1 cellular context compared by ENCODE assay signal in genomic region chr19:5961969-5962945, GRCh38.
TF ChIP-seq lines count a peak whose summit lies in the region.

No MANE protein-coding gene starts in this region.

TF ChIP-seq in HepG2, 621 proteins besides CTCF, POLR2A, EP300 and RAD21 (continued from another document and continues in another):
- peak; percentile 99 for TF ChIP-seq FOXP4 (CRISPR knock-in tag; IDR thresholded peaks at IDR 0.05)
- TF ChIP-seq NKX3-1 (CRISPR knock-in tag; IDR thresholded peaks at IDR 0.05): peak; percentile 66; the same call in 1 of the 2 replicates
- TF ChIP-seq ARID2 (CRISPR knock-in tag; IDR thresholded peaks at IDR 0.05; ENCODE audit: borderline replicate concordance): peak; percentile 99
- TF ChIP-seq ZNF317 (CRISPR knock-in tag; IDR thresholded peaks at IDR 0.05): peak; percentile 87
- no peak for TF ChIP-seq NFE2 (CRISPR knock-in tag; IDR thresholded peaks at IDR 0.05)
- TF ChIP-seq ATF2 (CRISPR knock-in tag; IDR thresholded peaks at IDR 0.05): 0 out of 2 replicates have a peak, but pooled peaks have one; percentile 11
- no peak for TF ChIP-seq ZNF883 (CRISPR knock-in tag; IDR thresholded peaks at IDR 0.05; ENCODE audit: not compliant biosample characterization)
- TF ChIP-seq ARHGAP35 (CRISPR knock-in tag; IDR thresholded peaks at IDR 0.05; ENCODE audit: borderline replicate concordance): peak; percentile 36
- TF ChIP-seq PAXIP1 (CRISPR knock-in tag; conservative IDR thresholded peaks at IDR 0.05): peak; percentile 95
- no peak for TF ChIP-seq THYN1 (CRISPR knock-in tag; IDR thresholded peaks at IDR 0.05; ENCODE audit: borderline replicate concordance, low read depth)
- peak; percentile 74 for TF ChIP-seq GFI1 (CRISPR knock-in tag; IDR thresholded peaks at IDR 0.05; ENCODE audit: borderline replicate concordance)
- no peak for TF ChIP-seq ZNF678 (CRISPR knock-in tag; IDR thresholded peaks at IDR 0.05)
- peak; percentile 75 for TF ChIP-seq ZMYM4 (CRISPR knock-in tag; IDR thresholded peaks at IDR 0.05)
- peak; percentile 61; the same call in 1 of the 2 replicates for TF ChIP-seq NCOR1 (IDR thresholded peaks at IDR 0.05; ENCODE audit: borderline replicate concordance, low read length)
- no peak for TF ChIP-seq CBX1 (IDR thresholded peaks at IDR 0.05; ENCODE audit: low read depth)
- peak; percentile 68; the same call in 1 of the 2 replicates for TF ChIP-seq ISL2 (CRISPR knock-in tag; IDR thresholded peaks at IDR 0.05)
- no peak for TF ChIP-seq ZBTB8A (CRISPR knock-in tag; IDR thresholded peaks at IDR 0.05; ENCODE audit: borderline replicate concordance, low read depth)
- TF ChIP-seq ZNF337 (CRISPR knock-in tag; IDR thresholded peaks at IDR 0.05; ENCODE audit: borderline replicate concordance, low read depth): no peak
- TF ChIP-seq FOXO1 (CRISPR knock-in tag; IDR thresholded peaks at IDR 0.05): peak; percentile 99
- TF ChIP-seq ZBTB7A (CRISPR knock-in tag; IDR thresholded peaks at IDR 0.05): peak; percentile 84; the same call in 1 of the 2 replicates
- peak; percentile 92 for TF ChIP-seq SMAD3 (CRISPR knock-in tag; IDR thresholded peaks at IDR 0.05)
- no peak for TF ChIP-seq NCOA5 (CRISPR knock-in tag; IDR thresholded peaks at IDR 0.05)
- TF ChIP-seq FOSL2 (CRISPR knock-in tag; IDR thresholded peaks at IDR 0.05): peak; percentile 75
- peak; percentile 78 for TF ChIP-seq GATAD1 (CRISPR knock-in tag; IDR thresholded peaks at IDR 0.05)
- TF ChIP-seq NFAT5 (CRISPR knock-in tag; IDR thresholded peaks at IDR 0.05): no peak; the same call in 1 of the 2 replicates
- TF ChIP-seq CSRNP1 (CRISPR knock-in tag; IDR thresholded peaks at IDR 0.05): peak; percentile 95
- TF ChIP-seq ZNF549 (CRISPR knock-in tag; IDR thresholded peaks at IDR 0.05): no peak
- TF ChIP-seq MTERF4 (CRISPR knock-in tag; IDR thresholded peaks at IDR 0.05): no peak
- TF ChIP-seq ZNF550 (CRISPR knock-in tag; IDR thresholded peaks at IDR 0.05; ENCODE audit: borderline replicate concordance): 0 out of 2 replicates have a peak, but pooled peaks have one; percentile 41
- TF ChIP-seq NFKB2 (CRISPR knock-in tag; IDR thresholded peaks at IDR 0.05; ENCODE audit: borderline replicate concordance): peak; percentile 81
- no peak for TF ChIP-seq SP140L (CRISPR knock-in tag; IDR thresholded peaks at IDR 0.05; ENCODE audit: borderline replicate concordance)
- 0 out of 2 replicates have a peak, but pooled peaks have one; percentile 43 for TF ChIP-seq LBX2 (CRISPR knock-in tag; IDR thresholded peaks at IDR 0.05; ENCODE audit: borderline replicate concordance)
- peak; percentile 83; the same call in 1 of the 2 replicates for TF ChIP-seq HMG20A (CRISPR knock-in tag; IDR thresholded peaks at IDR 0.05; ENCODE audit: borderline replicate concordance)
- TF ChIP-seq ARID3A (IDR thresholded peaks at IDR 0.05; ENCODE audit: low read depth, low read length): peak; percentile 75
- no peak; the same call in 1 of the 2 replicates for TF ChIP-seq PAX8 (CRISPR knock-in tag; IDR thresholded peaks at IDR 0.05; ENCODE audit: borderline replicate concordance)
